In genomic region chr12:30975581-30975980, GRCh38 we compare ENCODE assay signal across 18 cellular contexts. TPM values are rescaled to one million over a fixed set of nuclear protein-coding genes. Genes with fewer than 3 reads are reported as not detected.
"Had no signal": no experiment of that assay in that cellular context is flagged by ENCODE, and none has a peak within 500 bp of the region (broad histone marks: within the 10 kb centered on the region; RNA-seq: fewer than 3 reads in every experiment).

No MANE protein-coding gene starts in this region.

- H3K4me3 ChIP-seq: lung, suprapubic skin, transverse colon, vagina had no signal

- H3K9me3 ChIP-seq: suprapubic skin, transverse colon, vagina had no signal

- ATAC-seq: activated T-cell treated with anti-CD3 and anti-CD28 coated beads, Interleukin-2, amount 50 U/mL, for 4 hours; left lobe of liver had no signal

- DNase-seq: activated CD4-positive, alpha-beta T cell treated with anti-CD3 and anti-CD28 coated beads for 48 hours; activated CD4-positive, CD25-positive, alpha-beta regulatory T cell; activated CD8-positive, alpha-beta memory T cell treated with anti-CD3 and anti-CD28 coated beads, Interleukin-2, amount 50 U/mL, for 4 hours; activated naive CD4-positive, alpha-beta T cell treated with anti-CD3 and anti-CD28 coated beads for 36 hours; activated T-cell treated with anti-CD3 and anti-CD28 coated beads, Interleukin-2, amount 50 U/mL, for 4 hours; caudate nucleus; midbrain; nephron progenitor cell; stimulated activated naive CD8-positive, alpha-beta T cell treated with anti-CD3 and anti-CD28 coated beads, Interleukin-15, amount 100 ng/mL, for 72 hours; T1000; transverse colon had no signal

- H3K36me3 ChIP-seq: suprapubic skin, transverse colon, vagina had no signal

- H3K27me3 ChIP-seq: transverse colon, vagina had no signal

- FAIRE-seq: frontal cortex, keratinocyte had no signal

- H3K27ac ChIP-seq: epithelial cell of prostate, suprapubic skin, transverse colon, vagina had no signal

RNA-seq across cellular contexts. Expression of gene TSPAN11, which starts 49.0 kb away (rescaled TPM):
- total RNA-seq: activated naive CD4-positive, alpha-beta T cell treated with anti-CD3 and anti-CD28 coated beads for 36 hours; activated T-cell treated with anti-CD3 and anti-CD28 coated beads, Interleukin-2, amount 50 U/mL, for 4 hours had no signal
- polyA plus RNA-seq: keratinocyte had no signal
